8 cellular contexts compared by ENCODE assay signal in genomic region chr1:202160377-202160940, GRCh38. TPM values are rescaled to one million over a fixed set of nuclear protein-coding genes. Genes with fewer than 3 reads are reported as not detected.
DNase-seq lines count a peak whose midpoint lies in the region; ATAC-seq, FAIRE-seq and TF ChIP-seq lines count a peak whose summit lies in the region.

Gene PTPN7 (minus strand): TSS chr1:202160602. CDS start chr1:202159402, 1,200 bp downstream.

- DNase-seq in T-helper 22 cell (ENCODE audit: low read depth): peak; percentile 53
- no peak for DNase-seq in astrocyte (ENCODE audit: low read depth)
- no peak for DNase-seq in psoas muscle
- DNase-seq in cerebellar nuclear complex (lab: John Stamatoyannopoulos, UW): no peak
- DNase-seq in omental fat pad (ENCODE audit: low spot score): no peak
- no peak for DNase-seq in OCI-M2 (lab: John Stamatoyannopoulos, UW; ENCODE audit: unreplicated experiment)

- no peak within 1 kb of the TSS for H2AFZ ChIP-seq in astrocyte (ENCODE audit: low read depth, low read length)

- 71 to 80% (median 77%) methylated on average over 16 to 17 of the region's 17 CpGs for WGBS in psoas muscle, 3 donors

- TF ChIP-seq CTCF in GM12873 (IDR thresholded peaks at IDR 0.05; ENCODE audit: insufficient read depth, low read depth, low read length, missing control alignments) (peak; percentile 72), astrocyte (IDR thresholded peaks at IDR 0.05; ENCODE audit: insufficient read depth, low read depth, low read length) (no peak), psoas muscle (IDR thresholded peaks at IDR 0.05) (no peak), omental fat pad (IDR thresholded peaks at IDR 0.05) (no peak)

- H3K27me3 Mint-ChIP-seq in astrocyte (ENCODE audit: low read depth, unreplicated experiment): peaks cover 9% of the 10 kb centered on the region

- H3K4me1 ChIP-seq in astrocyte (ENCODE audit: insufficient read depth, low read length) (peaks cover 4% of the 10 kb centered on the region), psoas muscle (no peaks in the 10 kb centered on the region)

- H3K4me3 ChIP-seq in astrocyte (ENCODE audit: insufficient read depth, low read depth, low read length) (no peak within 1 kb of the TSS), psoas muscle (peak within 1 kb of the TSS; percentile 11)

- H3K27me3 ChIP-seq in astrocyte (ENCODE audit: insufficient read depth, low read length) (no peaks in the 10 kb centered on the region), psoas muscle (ENCODE audit: insufficient read depth in 3 of 3, low read length in 2 of 3) (peaks cover 0 to 2% (median 0%) of the 10 kb centered on the region in 3 donors)

- intact Hi-C loops in psoas muscle (cut with DNase I): no loop called here

- H3K9me3 ChIP-seq in astrocyte (ENCODE audit: insufficient read depth, low read depth, low read length) (no peaks in the 10 kb centered on the region), psoas muscle (no peaks in the 10 kb centered on the region)

- no peak within 1 kb of the TSS for H3K4me3 Mint-ChIP-seq in astrocyte (ENCODE audit: unreplicated experiment)

- no peaks in the 10 kb centered on the region for H3K79me2 ChIP-seq in astrocyte (ENCODE audit: insufficient read depth, low read length)

- no peaks in the 10 kb centered on the region for H3K36me3 Mint-ChIP-seq in astrocyte (ENCODE audit: low read depth, unreplicated experiment)

- H3K36me3 ChIP-seq in astrocyte (ENCODE audit: insufficient read depth, low read length) (no peaks in the 10 kb centered on the region), psoas muscle (ENCODE audit: insufficient read depth in 1 of 2, low read depth in 1 of 2) (no peaks in the 10 kb centered on the region)

- no peaks in the 10 kb centered on the region for H3K9me3 Mint-ChIP-seq in astrocyte (ENCODE audit: unreplicated experiment)

- no peak within 1 kb of the TSS for H3K4me2 ChIP-seq in astrocyte (ENCODE audit: low read length)

- H3K27ac ChIP-seq in astrocyte (ENCODE audit: low read depth, low read length) (no peak within 1 kb of the TSS), psoas muscle (no peak within 1 kb of the TSS)

- H4K20me1 ChIP-seq in astrocyte (ENCODE audit: insufficient read depth, low read length): no peaks in the 10 kb centered on the region

- peak within 1 kb of the TSS; percentile 85 for H3K27ac Mint-ChIP-seq in astrocyte (ENCODE audit: unreplicated experiment)

- H3K9ac ChIP-seq in astrocyte (ENCODE audit: low read length): no peak within 1 kb of the TSS

- ATAC-seq in HG02885 (IDR thresholded peaks at IDR 0.05; ENCODE audit: poor library complexity, unreplicated experiment): peak; percentile 46
- ATAC-seq in psoas muscle: peak in 1 of 4 donors; percentile 22
- no peak for ATAC-seq in omental fat pad (ENCODE audit: low FRiP score)

- no peak for FAIRE-seq in astrocyte (lab: Jason Lieb, UNC)

- H3K4me1 Mint-ChIP-seq in astrocyte (ENCODE audit: low read depth, unreplicated experiment): peaks cover 17% of the 10 kb centered on the region

RNA-seq across cellular contexts. Expression of gene PTPN7, which starts in this region (rescaled TPM):
- total RNA-seq in astrocyte (0.58 and 0.75 TPM in 2 replicates), psoas muscle (1 to 10 TPM in 1 of 4 donors, under 1 TPM in 3; 0.32 to 1.0 (median 0.45) TPM), omental fat pad (10 to 100 TPM in 1 of 4 donors, 1 to 10 TPM in 3; 2.9 to 14.4 (median 4.6) TPM)
- polyA plus RNA-seq in psoas muscle: under 1 TPM; 0.10 to 0.17 (median 0.13) TPM
